Comparison of ENCODE assay signal across 18 cellular contexts in the genomic region with DNA sequence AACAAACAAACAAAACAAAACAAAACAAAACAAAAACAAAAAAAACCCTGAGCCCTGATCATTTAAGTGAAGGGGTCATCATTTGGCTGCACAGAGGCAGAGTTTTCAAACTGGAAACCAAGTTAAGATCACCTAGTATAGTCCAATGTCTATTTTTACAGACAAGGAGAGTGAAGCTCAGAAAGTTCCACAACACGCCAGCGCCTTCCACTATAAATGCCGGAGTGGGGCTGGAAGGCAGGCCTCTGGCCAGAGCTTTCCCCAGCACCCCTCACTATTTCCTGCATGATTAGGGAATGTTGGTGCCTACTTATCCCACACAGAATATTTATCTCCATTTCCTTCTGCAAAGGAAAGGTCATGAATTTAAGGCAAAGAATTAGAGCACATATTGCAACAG.
DNase-seq lines count a peak whose midpoint lies in the region; ATAC-seq and TF ChIP-seq lines count a peak whose summit lies in the region.
"Had no signal": no experiment of that assay in that cellular context is flagged by ENCODE, and none has a peak within 500 bp of the region (broad histone marks: within the 10 kb centered on the region; RNA-seq: fewer than 3 reads in every experiment).

No MANE protein-coding gene starts in this region.

- no peaks in the 10 kb centered on the region for H3K36me3 ChIP-seq in heart left ventricle
- no peaks in the 10 kb centered on the region for H3K36me3 ChIP-seq in right atrium auricular region
- H3K36me3 ChIP-seq in left ventricle myocardium inferior, result no peaks in the 10 kb centered on the region

- H3K4me3 ChIP-seq in heart left ventricle (no peak overlapping the region), right atrium auricular region (no peak overlapping the region), left ventricle myocardium inferior (no peak overlapping the region)
- H3K4me3 ChIP-seq: A549; BLaER1 treated with 17β-estradiol and CSF1 and Interleukin-3, amounts not matched to agents 10 nM and 100 nM had no signal

- H3K4me1 ChIP-seq in heart left ventricle (peaks cover 0 to 29% (median 8%) of the 10 kb centered on the region in 12 donors), right atrium auricular region (no peaks in the 10 kb centered on the region), left ventricle myocardium inferior (peaks cover 53% of the 10 kb centered on the region)
- H3K4me1 ChIP-seq: A549, Caco-2 had no signal

- peaks cover 0 to 2% (median 0%) of the 10 kb centered on the region in 12 donors for H3K9me3 ChIP-seq in heart left ventricle
- H3K9me3 ChIP-seq in right atrium auricular region, result no peaks in the 10 kb centered on the region
- no peaks in the 10 kb centered on the region for H3K9me3 ChIP-seq in left ventricle myocardium inferior (replicated peaks)
- H3K9me3 ChIP-seq: A549, Caco-2 had no signal

- 31 to 53% (median 48%) methylated on average over 3 of the region's 3 CpGs for whole genome bisulfite sequencing in heart left ventricle, 4 donors

- no peak for DNase-seq in Right ventricle myocardium inferior (ENCODE audit: missing footprints)
- DNase-seq in cardiac septum (ENCODE audit: low spot score), result no peak
- DNase-seq in heart left ventricle, result no peak
- DNase-seq in right atrium auricular region (ENCODE audit: low spot score), result no peak
- DNase-seq in left ventricle myocardium inferior, result no peak
- DNase-seq: AML-193; Caco-2; Calu3; CD4-positive, alpha-beta T cell; CD8-positive, alpha-beta T cell; DMS79 treated with DMSO at 0.1 percent for 48 hours; GF-D8 had no signal

- no peak for TF ChIP-seq CTCF in heart left ventricle (IDR thresholded peaks at IDR 0.05)
- no peak for TF ChIP-seq CTCF in right atrium auricular region (IDR thresholded peaks at IDR 0.05)
- TF ChIP-seq CTCF in left ventricle myocardium inferior (IDR thresholded peaks at IDR 0.05; ENCODE audit: borderline replicate concordance), result no peak

- H3K27me3 ChIP-seq in heart left ventricle, result no peaks in the 10 kb centered on the region
- no peaks in the 10 kb centered on the region for H3K27me3 ChIP-seq in right atrium auricular region
- H3K27me3 ChIP-seq in left ventricle myocardium inferior (ENCODE audit: low read depth), result no peaks in the 10 kb centered on the region
- H3K27me3 ChIP-seq: BLaER1 treated with 17β-estradiol and CSF1 and Interleukin-3, amounts not matched to agents 10 nM and 100 nM had no signal

- intact Hi-C loops in Right ventricle myocardium inferior (cut with DNase I) (no loop called here), cardiac septum (cut with DNase I) (no loop called here), heart left ventricle (cut with DNase I) (no loop called here), left ventricle myocardium inferior (cut with micrococcal nuclease) (no loop called here)

- no peak for TF ChIP-seq POLR2A in heart left ventricle (IDR thresholded peaks at IDR 0.05)

- H3K27ac ChIP-seq in heart left ventricle, result peak overlapping the region in 5 of 12 donors; percentile 4 to 56 (median 37)
- no peak overlapping the region for H3K27ac ChIP-seq in right atrium auricular region
- peak overlapping the region; percentile 21 for H3K27ac ChIP-seq in left ventricle myocardium inferior (replicated peaks)
- H3K27ac ChIP-seq: 22Rv1; A549; BLaER1 treated with 17β-estradiol and CSF1 and Interleukin-3, amounts not matched to agents 10 nM and 100 nM; C4-2B had no signal

- ATAC-seq in Right ventricle myocardium inferior, result peak; percentile 54
- peak; percentile 39 to 65 (median 65) for ATAC-seq in heart left ventricle
- ATAC-seq in GM18868 (IDR thresholded peaks at IDR 0.05; ENCODE audit: unreplicated experiment), result no peak
- no peak for ATAC-seq in HG03095 (IDR thresholded peaks at IDR 0.05; ENCODE audit: unreplicated experiment)
- ATAC-seq: A549; CD8-positive, alpha-beta T cell had no signal

Comparison
In these comparisons a context has a peak if more than half of its experiments do, and no peak if none do; other contexts are left out.
1. ATAC-seq: peak in Right ventricle myocardium inferior (single experiment) and heart left ventricle (4 of 4); none in GM18868 (single experiment) and HG03095 (single experiment).